In genomic region chr10:110006358-110007170, GRCh38 we compare ENCODE assay signal across 8 cellular contexts. TPM values are rescaled to one million over a fixed set of nuclear protein-coding genes. Genes with fewer than 3 reads are reported as not detected.
DNase-seq lines count a peak whose midpoint lies in the region; ATAC-seq and TF ChIP-seq lines count a peak whose summit lies in the region.

No MANE protein-coding gene starts in this region.

- TF ChIP-seq CTCF in endothelial cell (IDR thresholded peaks at IDR 0.05; ENCODE audit: unreplicated experiment) (no peak), mucosa of descending colon (IDR thresholded peaks at IDR 0.05) (no peak), vagina (IDR thresholded peaks at IDR 0.05) (no peak)

- intact Hi-C loops in mucosa of descending colon (cut with DNase I, micrococcal nuclease): no loop called here
- intact Hi-C loops in vagina (cut with DNase I): loop anchor here (10.0 kb wide), 1 partner anchor 112 kb away; no protein-coding TSS in a partner anchor

- no peak overlapping the region for H3K27ac Mint-ChIP-seq in endothelial cell (ENCODE audit: unreplicated experiment)

- H3K4me1 ChIP-seq in NT2/D1 (ENCODE audit: insufficient read depth, insufficient read length) (peaks cover 4% of the 10 kb centered on the region), mucosa of descending colon (ENCODE audit: low read depth) (peaks cover 36% of the 10 kb centered on the region), vagina (peaks cover 59% of the 10 kb centered on the region)

- ATAC-seq in mucosa of descending colon: no peak

- no peaks in the 10 kb centered on the region for H3K36me3 Mint-ChIP-seq in endothelial cell (ENCODE audit: low read depth, unreplicated experiment)

- H3K27me3 Mint-ChIP-seq in endothelial cell (ENCODE audit: unreplicated experiment): no peaks in the 10 kb centered on the region

- no peak overlapping the region for H3K4me3 Mint-ChIP-seq in endothelial cell (ENCODE audit: unreplicated experiment)

- no peak for TF ChIP-seq POLR2A in vagina (IDR thresholded peaks at IDR 0.05)

- peak overlapping the region; percentile 95 for H3K27ac ChIP-seq in vagina

- H3K9me3 ChIP-seq in NT2/D1 (ENCODE audit: insufficient read depth, low read length): no peaks in the 10 kb centered on the region
- no peaks in the 10 kb centered on the region for H3K9me3 ChIP-seq in mucosa of descending colon
- H3K9me3 ChIP-seq in vagina: no peaks in the 10 kb centered on the region

- peaks cover 26% of the 10 kb centered on the region for H3K4me1 Mint-ChIP-seq in endothelial cell (ENCODE audit: unreplicated experiment)

- H3K36me3 ChIP-seq in NT2/D1 (ENCODE audit: insufficient read depth, insufficient read length, low read length) (no peaks in the 10 kb centered on the region), mucosa of descending colon (ENCODE audit: low read depth) (no peaks in the 10 kb centered on the region), vagina (no peaks in the 10 kb centered on the region)

- peaks cover 15% of the 10 kb centered on the region for H3K27me3 ChIP-seq in NT2/D1 (ENCODE audit: insufficient read depth, insufficient read length)
- H3K27me3 ChIP-seq in vagina: no peaks in the 10 kb centered on the region

- peak overlapping the region; percentile 85 for H3K9ac ChIP-seq in NT2/D1 (ENCODE audit: insufficient read length, low read depth)

- H3K9me3 Mint-ChIP-seq in endothelial cell (ENCODE audit: unreplicated experiment): no peaks in the 10 kb centered on the region

- H3K4me3 ChIP-seq in NT2/D1 (ENCODE audit: insufficient read length, low read depth) (peak overlapping the region; percentile 51), mucosa of descending colon (peak overlapping the region; percentile 61), vagina (peak overlapping the region; percentile 74 to 99)

- DNase-seq in EL (peak; percentile 86), NT2/D1 (ENCODE audit: low read depth, low spot score) (no peak), endothelial cell (ENCODE audit: low spot score) (peak; percentile 9), mucosa of descending colon (peak in 1 of 3 donors; percentile 65), vagina (ENCODE audit: extremely low spot score in 2 of 2) (peak in 1 of 2 donors; percentile 89), NCI-H446 (lab: John Stamatoyannopoulos, UW) (no peak), NCI-H2227 (lab: John Stamatoyannopoulos, UW; ENCODE audit: unreplicated experiment) (no peak), NK-92 (lab: John Stamatoyannopoulos, UW; ENCODE audit: unreplicated experiment) (no peak)

RNA-seq across cellular contexts. Expression of gene ADD3, which starts 1.2 kb away (rescaled TPM):
- 125 TPM for total RNA-seq in endothelial cell (ENCODE audit: unreplicated experiment)
- 100 to 1,000 TPM; 109 to 165 (median 141) TPM for total RNA-seq in mucosa of descending colon
- 114 TPM for total RNA-seq in vagina

Comparison
In these comparisons a context has a peak if more than half of its experiments do, and no peak if none do; other contexts are left out.
1. DNase-seq: peak in EL (single experiment) and endothelial cell (single experiment); none in NT2/D1 (single experiment), NCI-H446 (0 of 2), NCI-H2227 (single experiment) and NK-92 (single experiment).
2. Peak in every context shown above with its lines, with median percentiles within 50 percentile points of each other: H3K4me3 ChIP-seq.